Comparison of ENCODE assay signal across 35 cellular contexts in the genomic region with DNA sequence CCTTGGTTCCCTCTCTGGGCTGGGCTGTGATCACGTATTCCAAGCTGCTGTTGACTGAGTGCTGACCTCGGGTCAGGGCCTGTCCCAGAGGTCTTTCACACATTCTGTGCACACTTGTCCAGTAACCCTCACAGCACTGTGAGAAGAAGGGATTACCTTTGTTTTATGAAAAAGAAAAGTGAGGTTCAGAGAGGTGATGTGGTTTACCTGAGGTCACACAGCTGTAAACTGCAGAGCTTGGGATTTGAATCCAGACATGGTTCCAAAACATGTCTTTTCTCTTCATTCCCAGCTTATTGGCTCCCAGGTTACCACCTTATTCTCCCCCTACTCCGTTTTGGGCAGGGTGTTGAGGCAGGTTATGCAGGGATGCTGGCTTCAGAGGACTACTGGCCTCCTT. TPM values are rescaled to one million over a fixed set of nuclear protein-coding genes. Genes with fewer than 3 reads are reported as not detected.
"Had no signal": no experiment of that assay in that cellular context is flagged by ENCODE, and none has a peak within 500 bp of the region (broad histone marks: within the 10 kb centered on the region; RNA-seq: fewer than 3 reads in every experiment).

No MANE protein-coding gene starts in this region.

- H3K36me3 ChIP-seq: adrenal gland, brain microvascular endothelial cell, breast epithelium had no signal

- H3K4me1 ChIP-seq: adrenal gland, breast epithelium had no signal

- FAIRE-seq: astrocyte, TTC549 had no signal

- DNase-seq: activated B cell treated with CpG ODN at 0.5 μM for 24 hours; activated CD4-positive, alpha-beta memory T cell treated with anti-CD3 and anti-CD28 coated beads for 36 hours; activated CD4-positive, alpha-beta T cell treated with anti-CD3 and anti-CD28 coated beads for 4 hours; activated CD4-positive, alpha-beta T cell treated with anti-CD3 and anti-CD28 coated beads, Interleukin-2, amount 10 ng/mL, durations not matched to agents 24 days and 14 days; activated CD4-positive, alpha-beta T cell treated with anti-CD3 and anti-CD28 coated beads, Interleukin-2, amount 50 U/mL, for 1 hour; activated CD4-positive, alpha-beta T cell treated with anti-CD3 and anti-CD28 coated beads, Interleukin-2, amount 50 U/mL, for 4 hours; activated CD4-positive, CD25-positive, alpha-beta regulatory T cell treated with anti-CD3 and anti-CD28 coated beads, Interleukin-2, amount 50 U/mL, for 72 hours; activated CD8-positive, alpha-beta memory T cell treated with anti-CD3 and anti-CD28 coated beads, Interleukin-2, amount 50 U/mL, for 4 hours; activated CD8-positive, alpha-beta T cell treated with anti-CD3 and anti-CD28 coated beads for 36 hours; activated effector memory CD4-positive, alpha-beta T cell treated with anti-CD3 and anti-CD28 coated beads, Interleukin-2, amount 50 U/mL, for 16 hours; activated gamma-delta T cell treated with Interleukin-2 at 50 U/mL for 16 hours; activated naive CD4-positive, alpha-beta T cell; activated naive CD4-positive, alpha-beta T cell treated with anti-CD3 and anti-CD28 coated beads for 36 hours; activated naive CD4-positive, alpha-beta T cell treated with anti-CD3 and anti-CD28 coated beads, Interleukin-2, amount 50 U/mL, for 16 hours; activated naive CD8-positive, alpha-beta T cell treated with anti-CD3 and anti-CD28 coated beads for 36 hours; activated T-cell treated with anti-CD3 and anti-CD28 coated beads for 4 hours; activated T-cell treated with anti-CD3 and anti-CD28 coated beads, Interleukin-2, amount 50 U/mL, for 1 hour; activated T-cell treated with anti-CD3 and anti-CD28 coated beads, Interleukin-2, amount 50 U/mL, for 4 hours; activated T-cell treated with anti-CD3 and anti-CD28 coated beads, Interleukin-2, amount 50 U/mL, for 72 hours; adrenal gland; amniotic stem cell; aorta; body of pancreas; brain microvascular endothelial cell; central memory CD4-positive, alpha-beta T cell; T-helper 2 cell; T-helper 9 cell had no signal

- ATAC-seq: activated CD8-positive, alpha-beta T cell treated with anti-CD3 and anti-CD28 coated beads for 36 hours; activated naive CD4-positive, alpha-beta T cell treated with anti-CD3 and anti-CD28 coated beads, Interleukin-2, amount 50 U/mL, for 72 hours; activated T-cell treated with anti-CD3 and anti-CD28 coated beads, Interleukin-2, amount 50 U/mL, for 4 hours; activated T-cell treated with anti-CD3 and anti-CD28 coated beads, Interleukin-2, amount 50 U/mL, for 72 hours; activated T-helper 17 cell treated with anti-CD3 and anti-CD28 coated beads, Interleukin-2, amount 50 U/mL, for 72 hours; body of pancreas had no signal

- H3K27me3 ChIP-seq: body of pancreas had no signal

- H3K27ac ChIP-seq: adrenal gland, body of pancreas, brain microvascular endothelial cell, breast epithelium, VCaP had no signal

- H3K9me3 ChIP-seq: adrenal gland, body of pancreas, breast epithelium had no signal

- H3K4me3 ChIP-seq: adrenal gland, body of pancreas, breast epithelium had no signal

RNA-seq across cellular contexts. Expression of a gene that starts 28.4 kb away (rescaled TPM):
- total RNA-seq: activated CD4-positive, alpha-beta memory T cell treated with anti-CD3 and anti-CD28 coated beads for 36 hours; activated CD4-positive, alpha-beta T cell treated with anti-CD3 and anti-CD28 coated beads, Interleukin-2, amount 10 ng/mL, durations not matched to agents 24 days and 14 days; activated CD8-positive, alpha-beta memory T cell treated with anti-CD3 and anti-CD28 coated beads for 36 hours; activated CD8-positive, alpha-beta T cell treated with anti-CD3 and anti-CD28 coated beads for 36 hours; activated T-cell treated with anti-CD3 and anti-CD28 coated beads, Interleukin-2, amount 50 U/mL, for 4 hours; activated T-cell treated with anti-CD3 and anti-CD28 coated beads, Interleukin-2, amount 50 U/mL, for 72 hours; activated T-helper 1 cell treated with anti-CD3 and anti-CD28 coated beads, Interleukin-12 subunit alpha, Interleukin-12 subunit beta, Interleukin-2, Interleukin-4 antibody, amounts not matched to agents 30 ng/mL and 10 ng/mL and 1 ng/mL, durations not matched to agents 14 hours and 24 hours and 36 hours; activated T-helper 17 cell treated with anti-CD3 and anti-CD28 coated beads, Interleukin-2, amount 50 U/mL, for 72 hours; aorta; astrocyte had no signal
- polyA plus RNA-seq: aorta had no signal
